ENCODE assay signal across 8 cellular contexts in the genomic region with DNA sequence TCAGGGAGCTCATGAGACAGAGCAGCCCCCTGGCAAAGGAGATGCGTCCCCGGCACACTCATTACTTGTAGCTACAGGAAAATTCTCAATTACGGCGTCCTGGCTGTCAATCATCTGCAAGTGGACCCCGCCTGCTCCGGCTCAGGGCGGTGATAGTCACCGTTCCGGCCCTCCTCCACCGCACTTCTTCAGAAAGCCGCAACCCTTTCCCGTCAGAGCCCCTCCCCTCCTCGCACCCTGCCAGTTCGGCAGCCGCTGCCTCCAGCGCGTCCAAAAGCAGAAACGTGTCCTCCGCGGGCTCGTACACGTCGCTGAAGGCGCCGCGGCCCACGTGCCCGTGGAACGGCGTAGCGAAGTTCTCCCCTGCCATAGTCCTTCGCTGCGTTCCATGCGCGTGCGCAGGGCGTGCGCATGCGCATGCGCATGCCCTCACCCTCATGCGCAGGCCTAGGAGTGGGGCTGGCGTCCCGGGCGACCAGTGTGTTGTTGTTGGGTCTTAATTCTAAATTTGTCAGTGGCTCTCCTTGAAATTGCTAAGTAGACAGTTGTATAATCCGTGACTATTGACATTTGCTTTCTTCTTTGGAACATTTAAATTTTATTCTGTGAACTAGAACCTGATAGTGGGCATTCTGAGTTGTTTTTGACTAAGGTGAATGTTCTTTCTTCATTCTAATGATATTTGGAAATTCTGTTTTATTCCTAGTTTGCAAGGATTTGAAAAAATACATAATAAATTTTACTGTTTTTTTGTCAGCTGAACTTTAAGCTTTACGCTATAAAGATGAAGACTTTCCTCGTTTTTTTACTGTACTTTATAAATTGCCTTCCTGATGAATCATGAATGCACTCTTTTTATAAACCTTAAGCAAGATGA.
DNase-seq lines count a peak whose midpoint lies in the region; ATAC-seq and TF ChIP-seq lines count a peak whose summit lies in the region.

No MANE protein-coding gene starts in this region.

- TF ChIP-seq CTCF in BE2C (IDR thresholded peaks at IDR 0.05; ENCODE audit: low read depth, low read length) (no peak), coronary artery (IDR thresholded peaks at IDR 0.05) (no peak)

- H3K27ac ChIP-seq in coronary artery: peak overlapping the region; percentile 77 to 95

- H3K4me1 ChIP-seq in BE2C: no peaks in the 10 kb centered on the region

- peak overlapping the region; percentile 62 for H3K4me3 ChIP-seq in BE2C (ENCODE audit: low read depth, low read length)
- peak overlapping the region; percentile 76 for H3K4me3 ChIP-seq in coronary artery

- peaks cover 17% of the 10 kb centered on the region for H3K36me3 ChIP-seq in BE2C

- DNase-seq in BE2C (peak; percentile 91), GM19240 (ENCODE audit: insufficient read length, low spot score) (peak; percentile 96), NCI-H524 (lab: John Stamatoyannopoulos, UW) (peak; percentile 99), coronary artery (ENCODE audit: low spot score) (peak; percentile 94), left kidney (ENCODE audit: low read depth, low spot score) (peak; percentile 96)
- peak; percentile 88 to 92 for DNase-seq in activated CD4-positive, alpha-beta T cell treated with anti-CD3 and anti-CD28 coated beads for 4 hours
- peak; percentile 95 for DNase-seq in stimulated activated CD4-positive, alpha-beta T cell treated with anti-CD3 and anti-CD28 coated beads, Interleukin-1b, Interleukin-23, amount 100 ng/mL, for 48 hours

- H3K9me3 ChIP-seq in BE2C: no peaks in the 10 kb centered on the region

- ATAC-seq in HG03457 (IDR thresholded peaks at IDR 0.05; ENCODE audit: unreplicated experiment): peak; percentile 93

- no peaks in the 10 kb centered on the region for H3K27me3 ChIP-seq in BE2C

Comparison
In these comparisons a context has a peak if more than half of its experiments do, and no peak if none do; other contexts are left out.
1. Peak in every context shown above with its lines: DNase-seq, ATAC-seq, H3K4me3 ChIP-seq and H3K27ac ChIP-seq.